8 cellular contexts compared by ENCODE assay signal in genomic region chr15:30842758-30843472, GRCh38.
DNase-seq lines count a peak whose midpoint lies in the region; ATAC-seq and TF ChIP-seq lines count a peak whose summit lies in the region.
"Not testable (repeated sequence)": the region's sequence is repeated elsewhere in the genome, so short reads cannot be mapped to it uniquely, and the experiment has no call there.

No MANE protein-coding gene starts in this region.

- H3K9me3 ChIP-seq in BLaER1 treated with 17β-estradiol and CSF1 and Interleukin-3, amounts not matched to agents 10 nM and 100 nM (replicated peaks in 1 of 11); mucosa of descending colon: not testable (repeated sequence)

- DNase-seq in Jurkat, Clone E6-1 (ENCODE audit: low read depth, low spot score) = peak; percentile 76
- DNase-seq in T-helper 1 cell (peak in 3 of 5 donors; percentile 20 to 76 (median 28)), activated T-helper 1 cell treated with Interleukin-2 at 50 U/mL for 16 hours (ENCODE audit: low read depth) (peak; percentile 7), mucosa of descending colon (peak in 1 of 3 donors; percentile 44)

- peaks cover 6 to 11% (median 8%) of the 10 kb centered on the region in 10 experiments; a peak in 18 of 20 replicates for H3K4me1 ChIP-seq in BLaER1 treated with 17β-estradiol and CSF1 and Interleukin-3, amounts not matched to agents 10 nM and 100 nM
- not testable (repeated sequence) for H3K4me1 ChIP-seq in mucosa of descending colon (ENCODE audit: low read depth)

- not testable (repeated sequence) for TF ChIP-seq CTCF in mucosa of descending colon (IDR thresholded peaks at IDR 0.05)

- H3K27ac ChIP-seq in BLaER1 treated with 17β-estradiol and CSF1 and Interleukin-3, amounts not matched to agents 10 nM and 100 nM = not testable (repeated sequence)

- H3K9ac ChIP-seq in BLaER1 treated with 17β-estradiol and CSF1 and Interleukin-3, amounts not matched to agents 10 nM and 100 nM = not testable (repeated sequence)

- H3K36me3 ChIP-seq in BLaER1 treated with 17β-estradiol and CSF1 and Interleukin-3, amounts not matched to agents 10 nM and 100 nM; mucosa of descending colon (ENCODE audit: low read depth): not testable (repeated sequence)

- H3K27me3 ChIP-seq in BLaER1 treated with 17β-estradiol and CSF1 and Interleukin-3, amounts not matched to agents 10 nM and 100 nM = not testable (repeated sequence)

- H3K4me2 ChIP-seq in BLaER1 treated with 17β-estradiol and CSF1 and Interleukin-3, amounts not matched to agents 10 nM and 100 nM = peak overlapping the region in 10 of 11 experiments; percentile 18 to 75 (median 42); a peak in 17 of 22 replicates

- H3K4me3 ChIP-seq in BLaER1 treated with 17β-estradiol and CSF1 and Interleukin-3, amounts not matched to agents 10 nM and 100 nM; Jurkat, Clone E6-1 (ENCODE audit: low read length); mucosa of descending colon: not testable (repeated sequence)

- ATAC-seq in GM18861 (IDR thresholded peaks at IDR 0.05; ENCODE audit: unreplicated experiment) (peak; percentile 80), GM21423 (IDR thresholded peaks at IDR 0.05; ENCODE audit: unreplicated experiment) (peak; percentile 96), HG02938 (IDR thresholded peaks at IDR 0.05; ENCODE audit: unreplicated experiment) (peak; percentile 86), mucosa of descending colon (peak; percentile 84)

- H4K20me1 ChIP-seq in BLaER1 treated with 17β-estradiol and CSF1 and Interleukin-3, amounts not matched to agents 10 nM and 100 nM = not testable (repeated sequence)

- intact Hi-C loops in mucosa of descending colon (cut with DNase I, micrococcal nuclease) = not testable (repeated sequence)
